In genomic region chr21:41907496-41908258, GRCh38 we compare ENCODE assay signal across 1 cellular context.
TF ChIP-seq lines count a peak whose summit lies in the region.

No MANE protein-coding gene starts in this region.

TF ChIP-seq in WTC11, 78 proteins besides CTCF, POLR2A, EP300 and RAD21 (continued from another document):
- no peak for TF ChIP-seq OVOL2 (CRISPR knock-in tag; IDR thresholded peaks at IDR 0.05; ENCODE audit: borderline replicate concordance)
- no peak for TF ChIP-seq SMAD3 (CRISPR knock-in tag; IDR thresholded peaks at IDR 0.05; ENCODE audit: borderline replicate concordance)
- TF ChIP-seq ZNF232 (CRISPR knock-in tag; IDR thresholded peaks at IDR 0.05) = no peak
- no peak for TF ChIP-seq NFYB (CRISPR knock-in tag; conservative IDR thresholded peaks at IDR 0.05; ENCODE audit: low read depth)
- no peak for TF ChIP-seq IRF1 (CRISPR knock-in tag; IDR thresholded peaks at IDR 0.05)
- TF ChIP-seq TCF7 (CRISPR knock-in tag; IDR thresholded peaks at IDR 0.05; ENCODE audit: low read depth) = no peak
TF ChIP-seq in WTC11: peak in this region for 0.
